Comparison of ENCODE assay signal across 16 cellular contexts in genomic region chr10:100038561-100039071, GRCh38. TPM values are rescaled to one million over a fixed set of nuclear protein-coding genes. Genes with fewer than 3 reads are reported as not detected.
DNase-seq lines count a peak whose midpoint lies in the region; TF ChIP-seq lines count a peak whose summit lies in the region.
"Had no signal": no experiment of that assay in that cellular context is flagged by ENCODE, and none has a peak within 500 bp of the region (broad histone marks: within the 10 kb centered on the region; RNA-seq: fewer than 3 reads in every experiment).

No MANE protein-coding gene starts in this region.

- peak overlapping the region; percentile 16 for H2BK12ac ChIP-seq in trophoblast cell (ENCODE audit: low read length)

- peaks cover 2% of the 10 kb centered on the region for H3K79me1 ChIP-seq in trophoblast cell (ENCODE audit: low read length)

- no peaks in the 10 kb centered on the region for H3K9me2 ChIP-seq in GM23248 (ENCODE audit: insufficient read depth)

- no peak for TF ChIP-seq CTCF in fibroblast of the aortic adventitia (IDR thresholded peaks at IDR 0.05; ENCODE audit: insufficient read depth, low read length)

- H3K27ac ChIP-seq in GM23248 (no peak overlapping the region), trophoblast cell (ENCODE audit: low read depth, low read length) (no peak overlapping the region)

- peaks cover 10% of the 10 kb centered on the region for H3K4me1 ChIP-seq in GM23248 (ENCODE audit: insufficient read depth)
- peaks cover 2 to 19% of the 10 kb centered on the region in 2 experiments for H3K4me1 ChIP-seq in trophoblast cell (ENCODE audit: control insufficient read depth in 1 of 2, insufficient read depth in 2 of 2, low read length in 2 of 2)

- H4K20me1 ChIP-seq in GM23248 (ENCODE audit: insufficient read depth) = no peaks in the 10 kb centered on the region

- H3K9me3 ChIP-seq in GM23248 (ENCODE audit: low read depth) (no peaks in the 10 kb centered on the region), trophoblast cell (ENCODE audit: insufficient read depth, low read depth, low read length) (no peaks in the 10 kb centered on the region)

- H3K36me3 ChIP-seq in GM23248 (ENCODE audit: low read depth) = no peaks in the 10 kb centered on the region
- no peaks in the 10 kb centered on the region for H3K36me3 ChIP-seq in trophoblast cell (ENCODE audit: control insufficient read depth in 1 of 2, insufficient read depth in 2 of 2, low read length in 2 of 2)

- H3K9ac ChIP-seq in GM23248 (no peak overlapping the region), trophoblast cell (ENCODE audit: low read length) (no peak overlapping the region)

- no peak overlapping the region for H3K4ac ChIP-seq in trophoblast cell (ENCODE audit: low read depth, low read length)

- peak overlapping the region; percentile 4 for H4K91ac ChIP-seq in trophoblast cell (ENCODE audit: low read depth, low read length)

- no peaks in the 10 kb centered on the region for H3K27me3 ChIP-seq in GM23248 (replicated peaks; ENCODE audit: insufficient read depth)
- no peaks in the 10 kb centered on the region for H3K27me3 ChIP-seq in trophoblast cell (ENCODE audit: insufficient read depth, low read length)

- H3K14ac ChIP-seq in trophoblast cell (ENCODE audit: low read length) = no peak overlapping the region

- H3K23ac ChIP-seq in trophoblast cell (ENCODE audit: low read length) = no peak overlapping the region

- in situ Hi-C loops in GM23248 (cut with MboI) = no loop called here

- H3K4me3 ChIP-seq in GM23248 = no peak overlapping the region
- H3K4me3 ChIP-seq in fibroblast of the aortic adventitia (ENCODE audit: low read depth, low read length) = no peak overlapping the region
- H3K4me3 ChIP-seq in trophoblast cell (ENCODE audit: low read depth, low read length) = no peak overlapping the region

- H3K4me2 ChIP-seq in GM23248 (ENCODE audit: unreplicated experiment) (no peak overlapping the region), trophoblast cell (ENCODE audit: low read length) (no peak overlapping the region)

- WGBS in GM23248 (ENCODE audit: low coverage in 1 of 2, low lambda C conversion rate in 2 of 2, missing lambda C conversion rate in 2 of 2), 2 experiments = 43 to 46% methylated on average over 1 of the region's 1 CpG
- WGBS in trophoblast cell (ENCODE audit: extremely low coverage, insufficient coverage, insufficient read length) = no CpG with 5 or more reads among the region's 1 CpG

- DNase-seq in GM23248 = peak; percentile 11
- DNase-seq in NCI-H69 (lab: John Stamatoyannopoulos, UW) = peak; percentile 8
- DNase-seq in fibroblast of the aortic adventitia (ENCODE audit: low read depth) = peak; percentile 32
- DNase-seq in trophoblast cell = no peak
- DNase-seq in stimulated activated CD4-positive, alpha-beta T cell treated with anti-CD3 and anti-CD28 coated beads, Interleukin-12 subunit alpha, Interleukin-12 subunit beta, amount 100 ng/mL, for 4 hours = no peak
- no peak for DNase-seq in DMS 273 (lab: John Stamatoyannopoulos, UW; ENCODE audit: unreplicated experiment)
- no peak for DNase-seq in NCI-H187 (lab: John Stamatoyannopoulos, UW)
- DNase-seq: activated CD4-positive, alpha-beta T cell treated with anti-CD3 and anti-CD28 coated beads, Interleukin-2, amount 10 ng/mL, durations not matched to agents 7 days and 5 days; H7; islet precursor cell; naive thymus-derived CD8-positive, alpha-beta T cell; NCI-H1048; NCI-H510A; RPMI8226; stimulated activated naive CD8-positive, alpha-beta T cell treated with anti-CD3 and anti-CD28 coated beads, Interleukin-15, Interleukin-2, amounts not matched to agents 100 U/mL and 50 U/mL, for 24 hours; T-helper 9 cell had no signal

- peak overlapping the region; percentile 8 for H2BK120ac ChIP-seq in trophoblast cell (ENCODE audit: insufficient read depth, low read length, poor library complexity)

- H4K12ac ChIP-seq in trophoblast cell (ENCODE audit: low read depth, low read length) = no peak overlapping the region

- H2AFZ ChIP-seq in GM23248 = peak overlapping the region; percentile 58; the same call in 1 of the 2 replicates
- peak overlapping the region; percentile 15 for H2AFZ ChIP-seq in trophoblast cell (ENCODE audit: insufficient read depth, low read length, poor library complexity)

- H3K79me2 ChIP-seq in GM23248 (ENCODE audit: insufficient read depth) (no peaks in the 10 kb centered on the region), trophoblast cell (ENCODE audit: control insufficient read depth, insufficient read depth, low read length, poor library complexity) (no peaks in the 10 kb centered on the region)

- H3F3A ChIP-seq in GM23248 (ENCODE audit: insufficient read depth) = 0 out of 2 replicates have a peak, but pooled peaks cover under 1% of the 10 kb centered on the region

- H3K18ac ChIP-seq in trophoblast cell (ENCODE audit: low read length) = no peak overlapping the region

- H2BK5ac ChIP-seq in trophoblast cell (ENCODE audit: low read depth, low read length, poor library complexity) = no peak overlapping the region

- H2AK5ac ChIP-seq in trophoblast cell (ENCODE audit: low read length) = no peak overlapping the region

- no peak overlapping the region for H4K8ac ChIP-seq in trophoblast cell (ENCODE audit: low read depth, low read length)

RNA-seq across cellular contexts. Expression of gene DNMBP, which starts 28.9 kb away (rescaled TPM):
- 18.5 and 22.4 TPM in 2 replicates for total RNA-seq in GM23248 (2014; rRNA removed; shearing (Covaris generic))
- polyA plus RNA-seq in GM23248 (2016; fragmentation: Nextera tagmentation; extraction: Ambion mirVana) = 12.4 and 12.6 TPM in 2 replicates
- 24.9 and 62.4 TPM in 2 replicates for total RNA-seq in fibroblast of the aortic adventitia (ENCODE audit: low replicate concordance)
- polyA plus RNA-seq in trophoblast cell (2013) = 16.5 and 17.5 TPM in 2 replicates

RNA-seq across cellular contexts. Expression of gene CPN1, which starts 43.1 kb away (rescaled TPM):
- not detected in 2 replicates for total RNA-seq in GM23248 (2014; rRNA removed; shearing (Covaris generic))
- not detected in 2 replicates for polyA plus RNA-seq in GM23248 (2016; fragmentation: Nextera tagmentation; extraction: Ambion mirVana)
- not detected in 2 replicates for total RNA-seq in fibroblast of the aortic adventitia (ENCODE audit: low replicate concordance)
- not detected in 2 replicates for polyA plus RNA-seq in trophoblast cell (2013)
- total RNA-seq: activated CD4-positive, alpha-beta T cell treated with anti-CD3 and anti-CD28 coated beads, Interleukin-2, amount 10 ng/mL, durations not matched to agents 7 days and 5 days; H7; naive thymus-derived CD8-positive, alpha-beta T cell had no signal
- polyA plus RNA-seq: naive thymus-derived CD8-positive, alpha-beta T cell had no signal

Comparison
In these comparisons a context has a peak if more than half of its experiments do, and no peak if none do; other contexts are left out.
1. DNase-seq: peak in GM23248 (single experiment), NCI-H69 (single experiment) and fibroblast of the aortic adventitia (single experiment); none in trophoblast cell (0 of 2), stimulated activated CD4-positive, alpha-beta T cell treated with anti-CD3 and anti-CD28 coated beads, Interleukin-12 subunit alpha, Interleukin-12 subunit beta, amount 100 ng/mL, for 4 hours (single experiment), DMS 273 (single experiment) and NCI-H187 (0 of 2).